1 cellular context compared by ENCODE assay signal in the genomic region with DNA sequence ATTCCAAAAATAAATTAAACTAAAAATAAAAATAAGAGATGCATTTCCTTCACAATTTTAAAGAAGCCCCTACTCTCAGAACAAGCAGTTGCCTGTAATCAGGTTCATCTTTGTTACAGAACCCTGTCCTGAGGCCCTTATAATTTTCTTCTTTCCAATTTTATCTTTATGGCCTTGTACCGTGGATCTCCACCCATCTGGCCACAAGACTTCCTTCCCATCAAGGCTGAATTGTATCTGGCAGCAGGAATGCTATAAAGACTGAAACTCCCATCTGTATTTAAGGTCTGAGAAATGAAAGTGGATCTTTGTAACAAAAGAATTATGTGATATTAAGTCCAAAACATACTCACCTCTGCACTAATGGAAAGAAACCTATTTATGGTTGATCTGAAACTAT.
TF ChIP-seq lines count a peak whose summit lies in the region.

No MANE protein-coding gene starts in this region.

TF ChIP-seq in SK-N-SH, 30 proteins besides CTCF, POLR2A, EP300 and RAD21 (continued from another document):
- TF ChIP-seq, protein P1, sequence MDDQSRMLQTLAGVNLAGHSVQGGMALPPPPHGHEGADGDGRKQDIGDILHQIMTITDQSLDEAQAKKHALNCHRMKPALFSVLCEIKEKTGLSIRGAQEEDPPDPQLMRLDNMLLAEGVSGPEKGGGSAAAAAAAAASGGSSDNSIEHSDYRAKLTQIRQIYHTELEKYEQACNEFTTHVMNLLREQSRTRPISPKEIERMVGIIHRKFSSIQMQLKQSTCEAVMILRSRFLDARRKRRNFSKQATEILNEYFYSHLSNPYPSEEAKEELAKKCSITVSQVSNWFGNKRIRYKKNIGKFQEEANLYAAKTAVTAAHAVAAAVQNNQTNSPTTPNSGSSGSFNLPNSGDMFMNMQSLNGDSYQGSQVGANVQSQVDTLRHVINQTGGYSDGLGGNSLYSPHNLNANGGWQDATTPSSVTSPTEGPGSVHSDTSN (IDR thresholded peaks at IDR 0.05), result peak; percentile 22; the same call in 1 of the 2 replicates
- TF ChIP-seq NFIC (IDR thresholded peaks at IDR 0.05; ENCODE audit: borderline replicate concordance) (no peak), RXRA (IDR thresholded peaks at IDR 0.05; ENCODE audit: borderline replicate concordance, low read depth) (no peak), JUND (IDR thresholded peaks at IDR 0.05) (no peak)
